Comparison of ENCODE assay signal across 21 cellular contexts in genomic region chr4:184843984-184844554, GRCh38. TPM values are rescaled to one million over a fixed set of nuclear protein-coding genes. Genes with fewer than 3 reads are reported as not detected.
DNase-seq lines count a peak whose midpoint lies in the region; ATAC-seq and TF ChIP-seq lines count a peak whose summit lies in the region.
"Had no signal": no experiment of that assay in that cellular context is flagged by ENCODE, and none has a peak within 500 bp of the region (broad histone marks: within the 10 kb centered on the region; RNA-seq: fewer than 3 reads in every experiment).

No MANE protein-coding gene starts in this region.

- TF ChIP-seq POLR2A in gastrocnemius medialis (IDR thresholded peaks at IDR 0.05): no peak

- peak; percentile 41 for DNase-seq in activated CD4-positive, alpha-beta T cell treated with anti-CD3 and anti-CD28 coated beads for 48 hours
- no peak for DNase-seq in activated CD4-positive, alpha-beta T cell treated with anti-CD3 and anti-CD28 coated beads, Interleukin-2, amount 50 U/mL, for 4 hours
- peak; percentile 81 for DNase-seq in CD1c-positive myeloid dendritic cell (ENCODE audit: extremely low spot score)
- peak; percentile 27 for DNase-seq in OCI-M2 (lab: John Stamatoyannopoulos, UW; ENCODE audit: unreplicated experiment)
- DNase-seq in left colon: no peak
- no peak for DNase-seq in gastrocnemius medialis
- DNase-seq: colonic mucosa, DMS153, endodermal cell, GDM1, heart right ventricle, HFFc6, mucosa of descending colon, NCI-H1417 treated with DMSO at 0.1 percent for 48 hours, NCI-H2107, NCI-H524, psoas muscle, T-helper 9 cell had no signal

- no peaks in the 10 kb centered on the region for H3K9me3 ChIP-seq in gastrocnemius medialis
- H3K9me3 ChIP-seq: colonic mucosa, heart right ventricle, mucosa of descending colon, psoas muscle had no signal

- H3K27ac ChIP-seq in gastrocnemius medialis: no peak overlapping the region
- H3K27ac ChIP-seq: colonic mucosa, heart right ventricle, psoas muscle, RWPE1 had no signal

- no peaks in the 10 kb centered on the region for H3K27me3 ChIP-seq in gastrocnemius medialis
- H3K27me3 ChIP-seq: colonic mucosa had no signal

- no peak for TF ChIP-seq CTCF in gastrocnemius medialis (IDR thresholded peaks at IDR 0.05 in 4 of 5, conservative IDR thresholded peaks at IDR 0.05 in 1 of 5)

- no peak overlapping the region for H3K4me3 ChIP-seq in gastrocnemius medialis
- H3K4me3 ChIP-seq: colonic mucosa, heart right ventricle, mucosa of descending colon, psoas muscle had no signal

- intact Hi-C loops in left colon (cut with DNase I, micrococcal nuclease): no loop called here
- intact Hi-C loops in gastrocnemius medialis (cut with DNase I; ENCODE audit: low total_unique reads): no loop called here

- ATAC-seq in left colon (peak; percentile 40), gastrocnemius medialis (no peak), GM18873 (IDR thresholded peaks at IDR 0.05; ENCODE audit: low FRiP score, unreplicated experiment) (no peak), HG02642 (IDR thresholded peaks at IDR 0.05; ENCODE audit: poor library complexity, unreplicated experiment) (no peak)
- ATAC-seq: heart right ventricle, mucosa of descending colon had no signal

- no peaks in the 10 kb centered on the region for H3K36me3 ChIP-seq in gastrocnemius medialis
- H3K36me3 ChIP-seq: colonic mucosa, heart right ventricle had no signal

- in situ Hi-C loops in gastrocnemius medialis (cut with MboI; ENCODE audit: low sequenced_read_pairs in 4 of 4): no loop called here

- no peaks in the 10 kb centered on the region for H3K4me1 ChIP-seq in gastrocnemius medialis
- H3K4me1 ChIP-seq: colonic mucosa, psoas muscle had no signal

RNA-seq across cellular contexts. Expression of gene ACSL1, which starts 18.3 kb away (rescaled TPM):
- total RNA-seq in left colon (10 to 100 TPM; 39.4 to 41.2 TPM), gastrocnemius medialis (1,000 to 10,000 TPM in 3 of 4 donors, 100 to 1,000 TPM in 1; 591 to 2,181 (median 1,316) TPM)

Comparison
In these comparisons a context has a peak if more than half of its experiments do, and no peak if none do; other contexts are left out.
1. DNase-seq: peak in activated CD4-positive, alpha-beta T cell treated with anti-CD3 and anti-CD28 coated beads for 48 hours (single experiment), CD1c-positive myeloid dendritic cell (single experiment) and OCI-M2 (single experiment); none in activated CD4-positive, alpha-beta T cell treated with anti-CD3 and anti-CD28 coated beads, Interleukin-2, amount 50 U/mL, for 4 hours (0 of 2), left colon (0 of 2) and gastrocnemius medialis (0 of 2).
2. RNA of gene ACSL1, which starts 18.3 kb away (total RNA-seq): 591 to 2,181 TPM in gastrocnemius medialis; 39.4 to 41.2 TPM in left colon; every median in the first group is over 10 times any median in the second.